In the genomic region with DNA sequence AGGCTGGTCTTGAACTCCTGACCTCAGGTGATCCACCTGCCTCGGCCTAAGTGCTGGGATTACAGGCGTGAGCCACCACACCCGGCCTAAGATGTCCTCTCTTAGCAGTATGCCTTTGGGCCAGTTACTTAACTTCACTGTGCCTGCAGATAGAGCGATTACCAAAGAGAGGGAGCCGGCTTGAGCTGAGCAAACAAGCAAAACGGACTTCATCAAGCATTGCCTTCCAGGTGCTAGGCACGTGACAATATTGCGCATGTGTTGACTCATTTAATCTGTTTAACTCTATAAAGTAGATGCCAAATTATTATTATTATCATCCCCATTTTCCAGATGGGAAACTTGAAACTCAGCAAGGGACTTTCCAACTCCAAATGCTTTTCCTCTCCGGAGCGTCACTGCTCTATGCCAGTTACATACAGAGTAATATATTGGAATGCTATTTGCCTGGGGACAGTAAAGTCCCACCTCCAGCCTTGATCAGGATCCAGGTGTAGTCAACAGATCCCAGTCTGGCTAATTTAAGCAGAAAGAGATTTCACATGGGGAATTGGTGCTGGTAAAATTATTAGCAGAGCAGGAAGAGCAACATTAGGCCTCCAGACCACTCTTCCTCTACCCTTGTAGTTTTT, we compare ENCODE assay signal across 1 cellular context.
TF ChIP-seq lines count a peak whose summit lies in the region.

No MANE protein-coding gene starts in this region.

TF ChIP-seq in HepG2, 621 proteins besides CTCF, POLR2A, EP300 and RAD21 (continues in another document):
- 0 out of 2 replicates have a peak, but pooled peaks have one; percentile 25 for TF ChIP-seq ZBTB3 (CRISPR knock-in tag; IDR thresholded peaks at IDR 0.05; ENCODE audit: borderline replicate concordance, low read depth)
- TF ChIP-seq HES4 (CRISPR knock-in tag; IDR thresholded peaks at IDR 0.05; ENCODE audit: borderline replicate concordance): 0 out of 2 replicates have a peak, but pooled peaks have one; percentile 23
- TF ChIP-seq ZNF251 (CRISPR knock-in tag; IDR thresholded peaks at IDR 0.05): no peak
- TF ChIP-seq ZMYM3 (CRISPR knock-in tag; IDR thresholded peaks at IDR 0.05): peak; percentile 70; the same call in 1 of the 2 replicates
- TF ChIP-seq ZNF614 (CRISPR knock-in tag; IDR thresholded peaks at IDR 0.05; ENCODE audit: borderline replicate concordance): peak; percentile 53; the same call in 1 of the 2 replicates
- peak; percentile 69 for TF ChIP-seq CEBPG (CRISPR knock-in tag; IDR thresholded peaks at IDR 0.05)
- TF ChIP-seq REPIN1 (CRISPR knock-in tag; IDR thresholded peaks at IDR 0.05; ENCODE audit: borderline replicate concordance, low read depth): 0 out of 2 replicates have a peak, but pooled peaks have one; percentile 48
- TF ChIP-seq FOXA1 (IDR thresholded peaks at IDR 0.05): no peak
- TF ChIP-seq FOXA1 (CRISPR knock-in tag; IDR thresholded peaks at IDR 0.05): peak; percentile 71
- TF ChIP-seq, protein P1, sequence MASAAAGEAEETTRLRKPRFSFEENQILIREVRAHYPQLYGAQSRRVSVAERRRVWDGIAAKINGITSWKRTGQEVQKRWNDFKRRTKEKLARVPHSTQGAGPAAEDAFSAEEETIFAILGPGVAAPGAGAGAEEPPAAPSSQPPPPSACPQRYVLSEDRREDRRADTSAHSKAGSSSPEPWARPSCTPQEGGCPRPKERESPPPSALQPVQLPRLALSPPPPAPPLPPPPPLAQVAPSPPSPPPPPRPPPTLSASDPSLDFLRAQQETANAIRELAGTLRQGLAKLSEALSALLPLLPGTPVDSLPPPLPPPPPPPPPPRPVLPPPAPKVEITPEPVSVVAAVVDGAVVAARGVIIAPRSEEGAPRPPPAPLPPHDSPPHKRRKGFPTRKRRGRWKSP (CRISPR knock-in tag; IDR thresholded peaks at IDR 0.05): 0 out of 2 replicates have a peak, but pooled peaks have one; percentile 39
- TF ChIP-seq ZNF629 (CRISPR knock-in tag; conservative IDR thresholded peaks at IDR 0.05): peak; percentile 84
- TF ChIP-seq ZNF432 (CRISPR knock-in tag; IDR thresholded peaks at IDR 0.05; ENCODE audit: borderline replicate concordance): no peak
- TF ChIP-seq ZNF232 (CRISPR knock-in tag; IDR thresholded peaks at IDR 0.05; ENCODE audit: borderline replicate concordance): peak; percentile 41; the same call in 1 of the 2 replicates
- no peak for TF ChIP-seq NFE2 (CRISPR knock-in tag; IDR thresholded peaks at IDR 0.05)
- peak; percentile 14; the same call in 1 of the 2 replicates for TF ChIP-seq HMG20A (CRISPR knock-in tag; IDR thresholded peaks at IDR 0.05; ENCODE audit: borderline replicate concordance)
- TF ChIP-seq STAG1 (CRISPR knock-in tag; IDR thresholded peaks at IDR 0.05): no peak
- TF ChIP-seq, protein P2, sequence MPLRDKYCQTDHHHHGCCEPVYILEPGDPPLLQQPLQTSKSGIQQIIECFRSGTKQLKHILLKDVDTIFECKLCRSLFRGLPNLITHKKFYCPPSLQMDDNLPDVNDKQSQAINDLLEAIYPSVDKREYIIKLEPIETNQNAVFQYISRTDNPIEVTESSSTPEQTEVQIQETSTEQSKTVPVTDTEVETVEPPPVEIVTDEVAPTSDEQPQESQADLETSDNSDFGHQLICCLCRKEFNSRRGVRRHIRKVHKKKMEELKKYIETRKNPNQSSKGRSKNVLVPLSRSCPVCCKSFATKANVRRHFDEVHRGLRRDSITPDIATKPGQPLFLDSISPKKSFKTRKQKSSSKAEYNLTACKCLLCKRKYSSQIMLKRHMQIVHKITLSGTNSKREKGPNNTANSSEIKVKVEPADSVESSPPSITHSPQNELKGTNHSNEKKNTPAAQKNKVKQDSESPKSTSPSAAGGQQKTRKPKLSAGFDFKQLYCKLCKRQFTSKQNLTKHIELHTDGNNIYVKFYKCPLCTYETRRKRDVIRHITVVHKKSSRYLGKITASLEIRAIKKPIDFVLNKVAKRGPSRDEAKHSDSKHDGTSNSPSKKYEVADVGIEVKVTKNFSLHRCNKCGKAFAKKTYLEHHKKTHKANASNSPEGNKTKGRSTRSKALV (CRISPR knock-in tag; IDR thresholded peaks at IDR 0.05): no peak
- TF ChIP-seq ATRX (CRISPR knock-in tag; IDR thresholded peaks at IDR 0.05; ENCODE audit: borderline replicate concordance): no peak
- TF ChIP-seq SOX13 (IDR thresholded peaks at IDR 0.05): no peak
- peak in 1 of 2 experiments; percentile 72; a peak in 2 of 4 replicates for TF ChIP-seq SOX13 (CRISPR knock-in tag; conservative IDR thresholded peaks at IDR 0.05 in 1 of 2, IDR thresholded peaks at IDR 0.05 in 1 of 2)
- peak; percentile 49; the same call in 1 of the 2 replicates for TF ChIP-seq ZNF121 (CRISPR knock-in tag; IDR thresholded peaks at IDR 0.05)
- TF ChIP-seq, protein P3, sequence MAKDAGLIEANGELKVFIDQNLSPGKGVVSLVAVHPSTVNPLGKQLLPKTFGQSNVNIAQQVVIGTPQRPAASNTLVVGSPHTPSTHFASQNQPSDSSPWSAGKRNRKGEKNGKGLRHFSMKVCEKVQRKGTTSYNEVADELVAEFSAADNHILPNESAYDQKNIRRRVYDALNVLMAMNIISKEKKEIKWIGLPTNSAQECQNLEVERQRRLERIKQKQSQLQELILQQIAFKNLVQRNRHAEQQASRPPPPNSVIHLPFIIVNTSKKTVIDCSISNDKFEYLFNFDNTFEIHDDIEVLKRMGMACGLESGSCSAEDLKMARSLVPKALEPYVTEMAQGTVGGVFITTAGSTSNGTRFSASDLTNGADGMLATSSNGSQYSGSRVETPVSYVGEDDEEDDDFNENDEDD (CRISPR knock-in tag; IDR thresholded peaks at IDR 0.05; ENCODE audit: borderline replicate concordance): 0 out of 2 replicates have a peak, but pooled peaks have one; percentile 12
- TF ChIP-seq SSRP1 (CRISPR knock-in tag; IDR thresholded peaks at IDR 0.05): 0 out of 2 replicates have a peak, but pooled peaks have one; percentile 8
- TF ChIP-seq, protein P4, sequence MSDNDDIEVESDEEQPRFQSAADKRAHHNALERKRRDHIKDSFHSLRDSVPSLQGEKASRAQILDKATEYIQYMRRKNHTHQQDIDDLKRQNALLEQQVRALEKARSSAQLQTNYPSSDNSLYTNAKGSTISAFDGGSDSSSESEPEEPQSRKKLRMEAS (IDR thresholded peaks at IDR 0.05): peak; percentile 62
- 0 out of 2 replicates have a peak, but pooled peaks have one; percentile 10 for TF ChIP-seq TRIM24 (CRISPR knock-in tag; IDR thresholded peaks at IDR 0.05)
- TF ChIP-seq, protein P5, sequence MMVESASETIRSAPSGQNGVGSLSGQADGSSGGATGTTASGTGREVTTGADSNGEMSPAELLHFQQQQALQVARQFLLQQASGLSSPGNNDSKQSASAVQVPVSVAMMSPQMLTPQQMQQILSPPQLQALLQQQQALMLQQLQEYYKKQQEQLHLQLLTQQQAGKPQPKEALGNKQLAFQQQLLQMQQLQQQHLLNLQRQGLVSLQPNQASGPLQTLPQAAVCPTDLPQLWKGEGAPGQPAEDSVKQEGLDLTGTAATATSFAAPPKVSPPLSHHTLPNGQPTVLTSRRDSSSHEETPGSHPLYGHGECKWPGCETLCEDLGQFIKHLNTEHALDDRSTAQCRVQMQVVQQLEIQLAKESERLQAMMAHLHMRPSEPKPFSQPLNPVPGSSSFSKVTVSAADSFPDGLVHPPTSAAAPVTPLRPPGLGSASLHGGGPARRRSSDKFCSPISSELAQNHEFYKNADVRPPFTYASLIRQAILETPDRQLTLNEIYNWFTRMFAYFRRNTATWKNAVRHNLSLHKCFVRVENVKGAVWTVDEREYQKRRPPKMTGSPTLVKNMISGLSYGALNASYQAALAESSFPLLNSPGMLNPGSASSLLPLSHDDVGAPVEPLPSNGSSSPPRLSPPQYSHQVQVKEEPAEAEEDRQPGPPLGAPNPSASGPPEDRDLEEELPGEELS (CRISPR knock-in tag; IDR thresholded peaks at IDR 0.05): peak; percentile 57; the same call in 1 of the 2 replicates
- TF ChIP-seq ARNTL (CRISPR knock-in tag; IDR thresholded peaks at IDR 0.05): no peak
- TF ChIP-seq ZNF768 (CRISPR knock-in tag; IDR thresholded peaks at IDR 0.05): peak; percentile 42; the same call in 1 of the 2 replicates
- TF ChIP-seq, protein P6, sequence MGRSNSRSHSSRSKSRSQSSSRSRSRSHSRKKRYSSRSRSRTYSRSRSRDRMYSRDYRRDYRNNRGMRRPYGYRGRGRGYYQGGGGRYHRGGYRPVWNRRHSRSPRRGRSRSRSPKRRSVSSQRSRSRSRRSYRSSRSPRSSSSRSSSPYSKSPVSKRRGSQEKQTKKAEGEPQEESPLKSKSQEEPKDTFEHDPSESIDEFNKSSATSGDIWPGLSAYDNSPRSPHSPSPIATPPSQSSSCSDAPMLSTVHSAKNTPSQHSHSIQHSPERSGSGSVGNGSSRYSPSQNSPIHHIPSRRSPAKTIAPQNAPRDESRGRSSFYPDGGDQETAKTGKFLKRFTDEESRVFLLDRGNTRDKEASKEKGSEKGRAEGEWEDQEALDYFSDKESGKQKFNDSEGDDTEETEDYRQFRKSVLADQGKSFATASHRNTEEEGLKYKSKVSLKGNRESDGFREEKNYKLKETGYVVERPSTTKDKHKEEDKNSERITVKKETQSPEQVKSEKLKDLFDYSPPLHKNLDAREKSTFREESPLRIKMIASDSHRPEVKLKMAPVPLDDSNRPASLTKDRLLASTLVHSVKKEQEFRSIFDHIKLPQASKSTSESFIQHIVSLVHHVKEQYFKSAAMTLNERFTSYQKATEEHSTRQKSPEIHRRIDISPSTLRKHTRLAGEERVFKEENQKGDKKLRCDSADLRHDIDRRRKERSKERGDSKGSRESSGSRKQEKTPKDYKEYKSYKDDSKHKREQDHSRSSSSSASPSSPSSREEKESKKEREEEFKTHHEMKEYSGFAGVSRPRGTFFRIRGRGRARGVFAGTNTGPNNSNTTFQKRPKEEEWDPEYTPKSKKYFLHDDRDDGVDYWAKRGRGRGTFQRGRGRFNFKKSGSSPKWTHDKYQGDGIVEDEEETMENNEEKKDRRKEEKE (IDR thresholded peaks at IDR 0.05): no peak
- TF ChIP-seq, protein P7, sequence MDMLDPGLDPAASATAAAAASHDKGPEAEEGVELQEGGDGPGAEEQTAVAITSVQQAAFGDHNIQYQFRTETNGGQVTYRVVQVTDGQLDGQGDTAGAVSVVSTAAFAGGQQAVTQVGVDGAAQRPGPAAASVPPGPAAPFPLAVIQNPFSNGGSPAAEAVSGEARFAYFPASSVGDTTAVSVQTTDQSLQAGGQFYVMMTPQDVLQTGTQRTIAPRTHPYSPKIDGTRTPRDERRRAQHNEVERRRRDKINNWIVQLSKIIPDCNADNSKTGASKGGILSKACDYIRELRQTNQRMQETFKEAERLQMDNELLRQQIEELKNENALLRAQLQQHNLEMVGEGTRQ (IDR thresholded peaks at IDR 0.05; ENCODE audit: low read depth, low read length): peak; percentile 45; the same call in 1 of the 2 replicates
- TF ChIP-seq, protein P7 (CRISPR knock-in tag; IDR thresholded peaks at IDR 0.05; ENCODE audit: borderline replicate concordance): peak; percentile 50; the same call in 1 of the 2 replicates
- TF ChIP-seq PHF21A (CRISPR knock-in tag; IDR thresholded peaks at IDR 0.05): peak; percentile 54; the same call in 1 of the 2 replicates
- TF ChIP-seq ZNF510 (CRISPR knock-in tag; IDR thresholded peaks at IDR 0.05; ENCODE audit: low read depth): 0 out of 2 replicates have a peak, but pooled peaks have one; percentile 53
- TF ChIP-seq, protein P8, sequence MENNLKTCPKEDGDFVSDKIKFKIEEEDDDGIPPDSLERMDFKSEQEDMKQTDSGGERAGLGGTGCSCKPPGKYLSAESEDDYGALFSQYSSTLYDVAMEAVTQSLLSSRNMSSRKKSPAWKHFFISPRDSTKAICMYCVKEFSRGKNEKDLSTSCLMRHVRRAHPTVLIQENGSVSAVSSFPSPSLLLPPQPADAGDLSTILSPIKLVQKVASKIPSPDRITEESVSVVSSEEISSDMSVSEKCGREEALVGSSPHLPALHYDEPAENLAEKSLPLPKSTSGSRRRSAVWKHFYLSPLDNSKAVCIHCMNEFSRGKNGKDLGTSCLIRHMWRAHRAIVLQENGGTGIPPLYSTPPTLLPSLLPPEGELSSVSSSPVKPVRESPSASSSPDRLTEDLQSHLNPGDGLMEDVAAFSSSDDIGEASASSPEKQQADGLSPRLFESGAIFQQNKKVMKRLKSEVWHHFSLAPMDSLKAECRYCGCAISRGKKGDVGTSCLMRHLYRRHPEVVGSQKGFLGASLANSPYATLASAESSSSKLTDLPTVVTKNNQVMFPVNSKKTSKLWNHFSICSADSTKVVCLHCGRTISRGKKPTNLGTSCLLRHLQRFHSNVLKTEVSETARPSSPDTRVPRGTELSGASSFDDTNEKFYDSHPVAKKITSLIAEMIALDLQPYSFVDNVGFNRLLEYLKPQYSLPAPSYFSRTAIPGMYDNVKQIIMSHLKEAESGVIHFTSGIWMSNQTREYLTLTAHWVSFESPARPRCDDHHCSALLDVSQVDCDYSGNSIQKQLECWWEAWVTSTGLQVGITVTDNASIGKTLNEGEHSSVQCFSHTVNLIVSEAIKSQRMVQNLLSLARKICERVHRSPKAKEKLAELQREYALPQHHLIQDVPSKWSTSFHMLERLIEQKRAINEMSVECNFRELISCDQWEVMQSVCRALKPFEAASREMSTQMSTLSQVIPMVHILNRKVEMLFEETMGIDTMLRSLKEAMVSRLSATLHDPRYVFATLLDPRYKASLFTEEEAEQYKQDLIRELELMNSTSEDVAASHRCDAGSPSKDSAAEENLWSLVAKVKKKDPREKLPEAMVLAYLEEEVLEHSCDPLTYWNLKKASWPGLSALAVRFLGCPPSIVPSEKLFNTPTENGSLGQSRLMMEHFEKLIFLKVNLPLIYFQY (CRISPR knock-in tag; IDR thresholded peaks at IDR 0.05; ENCODE audit: borderline replicate concordance): 0 out of 2 replicates have a peak, but pooled peaks have one; percentile 22
- no peak for TF ChIP-seq SMC3 (IDR thresholded peaks at IDR 0.05; ENCODE audit: low read length)
- TF ChIP-seq ZFY (CRISPR knock-in tag; IDR thresholded peaks at IDR 0.05): no peak
